17 cellular contexts compared by ENCODE assay signal in genomic region chr17:75082683-75083082, GRCh38. TPM values are rescaled to one million over a fixed set of nuclear protein-coding genes. Genes with fewer than 3 reads are reported as not detected.
DNase-seq lines count a peak whose midpoint lies in the region; ATAC-seq and TF ChIP-seq lines count a peak whose summit lies in the region.
"Had no signal": no experiment of that assay in that cellular context is flagged by ENCODE, and none has a peak within 500 bp of the region (broad histone marks: within the 10 kb centered on the region; RNA-seq: fewer than 3 reads in every experiment).

No MANE protein-coding gene starts in this region.

- H3K36me3 Mint-ChIP-seq in activated naive CD4-positive, alpha-beta T cell treated with anti-CD3 and anti-CD28 coated beads, Interleukin-2, amount 10 ng/mL, durations not matched to agents 7 days and 5 days: no peaks in the 10 kb centered on the region
- no peaks in the 10 kb centered on the region for H3K36me3 Mint-ChIP-seq in activated naive CD4-positive, alpha-beta T cell treated with anti-CD3 and anti-CD28 coated beads, Interleukin-2, amount 50 U/mL, for 72 hours
- H3K36me3 Mint-ChIP-seq in endothelial cell (ENCODE audit: low read depth, unreplicated experiment): no peaks in the 10 kb centered on the region
- H3K36me3 Mint-ChIP-seq: CD8-positive, alpha-beta memory T cell had no signal

- H3K27me3 Mint-ChIP-seq in activated naive CD4-positive, alpha-beta T cell treated with anti-CD3 and anti-CD28 coated beads, Interleukin-2, amount 10 ng/mL, durations not matched to agents 7 days and 5 days: peaks cover 35% of the 10 kb centered on the region
- peaks cover 6% of the 10 kb centered on the region for H3K27me3 Mint-ChIP-seq in endothelial cell (ENCODE audit: unreplicated experiment)

- no peak overlapping the region for H2BK120ac ChIP-seq in trophoblast cell (ENCODE audit: insufficient read depth, low read length, poor library complexity)

- no peak overlapping the region for H2AFZ ChIP-seq in trophoblast cell (ENCODE audit: insufficient read depth, low read length, poor library complexity)

- no peaks in the 10 kb centered on the region for H3K36me3 ChIP-seq in trophoblast cell (ENCODE audit: control insufficient read depth in 1 of 2, insufficient read depth in 2 of 2, low read length in 2 of 2)

- H2BK5ac ChIP-seq in trophoblast cell (ENCODE audit: low read depth, low read length, poor library complexity): no peak overlapping the region

- no peak overlapping the region for H3K27ac ChIP-seq in trophoblast cell (ENCODE audit: low read depth, low read length)
- H3K27ac ChIP-seq: 22Rv1, HL-60 had no signal

- H3K9me3 ChIP-seq in trophoblast cell (ENCODE audit: insufficient read depth, low read depth, low read length): no peaks in the 10 kb centered on the region

- no peak overlapping the region for H2AK5ac ChIP-seq in trophoblast cell (ENCODE audit: low read length)

- H3K79me2 ChIP-seq in trophoblast cell (ENCODE audit: control insufficient read depth, insufficient read depth, low read length, poor library complexity): peaks cover 3% of the 10 kb centered on the region

- H3K4me2 ChIP-seq in trophoblast cell (ENCODE audit: low read length): no peak overlapping the region

- peaks cover 29 to 42% of the 10 kb centered on the region in 2 experiments for H3K4me1 ChIP-seq in trophoblast cell (ENCODE audit: control insufficient read depth in 1 of 2, insufficient read depth in 2 of 2, low read length in 2 of 2)

- POLR2A ChIA-PET in HEK293T (lab: Yijun Ruan, JAX): no interaction called here

- peak overlapping the region; percentile 12 for H2BK12ac ChIP-seq in trophoblast cell (ENCODE audit: low read length)

- H3K27me3 ChIP-seq in trophoblast cell (ENCODE audit: insufficient read depth, low read length): no peaks in the 10 kb centered on the region

- H3K4me1 Mint-ChIP-seq in activated naive CD4-positive, alpha-beta T cell treated with anti-CD3 and anti-CD28 coated beads, Interleukin-2, amount 10 ng/mL, durations not matched to agents 7 days and 5 days: peaks cover 42% of the 10 kb centered on the region
- H3K4me1 Mint-ChIP-seq in endothelial cell (ENCODE audit: unreplicated experiment): peaks cover 22% of the 10 kb centered on the region

- H3K18ac ChIP-seq in trophoblast cell (ENCODE audit: low read length): no peak overlapping the region

- no CpG with 5 or more reads among the region's 6 CpGs for WGBS in trophoblast cell (ENCODE audit: extremely low coverage, insufficient coverage, insufficient read length)

- H3K27ac Mint-ChIP-seq in activated naive CD4-positive, alpha-beta T cell treated with anti-CD3 and anti-CD28 coated beads, Interleukin-2, amount 10 ng/mL, durations not matched to agents 7 days and 5 days: peak overlapping the region; percentile 22
- no peak overlapping the region for H3K27ac Mint-ChIP-seq in activated naive CD4-positive, alpha-beta T cell treated with anti-CD3 and anti-CD28 coated beads, Interleukin-2, amount 50 U/mL, for 72 hours
- H3K27ac Mint-ChIP-seq in endothelial cell (ENCODE audit: unreplicated experiment): peak overlapping the region; percentile 27

- H4K91ac ChIP-seq in trophoblast cell (ENCODE audit: low read depth, low read length): no peak overlapping the region

- no peak overlapping the region for H3K4ac ChIP-seq in trophoblast cell (ENCODE audit: low read depth, low read length)

- no peak overlapping the region for H3K14ac ChIP-seq in trophoblast cell (ENCODE audit: low read length)

- H4K12ac ChIP-seq in trophoblast cell (ENCODE audit: low read depth, low read length): no peak overlapping the region

- ATAC-seq in activated naive CD4-positive, alpha-beta T cell treated with anti-CD3 and anti-CD28 coated beads, Interleukin-2, amount 50 U/mL, for 72 hours: no peak
- ATAC-seq: PC-3, Right ventricle myocardium inferior had no signal

- no peak overlapping the region for H3K23ac ChIP-seq in trophoblast cell (ENCODE audit: low read length)

- H3K4me3 Mint-ChIP-seq in activated naive CD4-positive, alpha-beta T cell treated with anti-CD3 and anti-CD28 coated beads, Interleukin-2, amount 10 ng/mL, durations not matched to agents 7 days and 5 days: no peak overlapping the region
- peak overlapping the region; percentile 7 for H3K4me3 Mint-ChIP-seq in endothelial cell (ENCODE audit: unreplicated experiment)
- H3K4me3 Mint-ChIP-seq: CD8-positive, alpha-beta memory T cell had no signal

- TF ChIP-seq CTCF in endothelial cell (IDR thresholded peaks at IDR 0.05; ENCODE audit: unreplicated experiment): no peak

- no peak overlapping the region for H3K9ac ChIP-seq in trophoblast cell (ENCODE audit: low read length)

- H3K4me3 ChIP-seq in trophoblast cell (ENCODE audit: low read depth, low read length): no peak overlapping the region

- no peak overlapping the region for H4K8ac ChIP-seq in trophoblast cell (ENCODE audit: low read depth, low read length)

- no peaks in the 10 kb centered on the region for H3K9me3 Mint-ChIP-seq in activated naive CD4-positive, alpha-beta T cell treated with anti-CD3 and anti-CD28 coated beads, Interleukin-2, amount 10 ng/mL, durations not matched to agents 7 days and 5 days
- no peaks in the 10 kb centered on the region for H3K9me3 Mint-ChIP-seq in activated naive CD4-positive, alpha-beta T cell treated with anti-CD3 and anti-CD28 coated beads, Interleukin-2, amount 50 U/mL, for 72 hours
- H3K9me3 Mint-ChIP-seq in endothelial cell (ENCODE audit: unreplicated experiment): no peaks in the 10 kb centered on the region
- H3K9me3 Mint-ChIP-seq: CD8-positive, alpha-beta memory T cell had no signal

- peaks cover 21% of the 10 kb centered on the region for H3K79me1 ChIP-seq in trophoblast cell (ENCODE audit: low read length)

- DNase-seq in activated naive CD4-positive, alpha-beta T cell treated with anti-CD3 and anti-CD28 coated beads, Interleukin-2, amount 10 ng/mL, durations not matched to agents 7 days and 5 days: no peak
- DNase-seq in activated naive CD4-positive, alpha-beta T cell treated with anti-CD3 and anti-CD28 coated beads, Interleukin-2, amount 50 U/mL, for 72 hours (ENCODE audit: low spot score in 2 of 2): no peak
- DNase-seq in endothelial cell (ENCODE audit: low spot score) (no peak), trophoblast cell (peak; percentile 51 to 62), SK-N-DZ (ENCODE audit: low spot score) (no peak), HEK293T (ENCODE audit: extremely low spot score) (no peak)
- DNase-seq: CD8-positive, alpha-beta memory T cell; DMS 273 treated with DMSO at 0.1 percent for 48 hours; KG1; NCI-H1092 treated with DMSO at 0.1 percent for 48 hours; NCI-H1694; NCI-H748 treated with DMSO at 0.1 percent for 48 hours; PC-3 had no signal

- CTCF ChIA-PET in activated naive CD4-positive, alpha-beta T cell treated with anti-CD3 and anti-CD28 coated beads, Interleukin-2, amount 10 ng/mL, durations not matched to agents 7 days and 5 days (lab: Charles Lee): interaction anchor here (1.6 to 2.0 kb wide), 2 partner anchors 13 to 31 kb away, joined by 3 to 5 read pairs; no protein-coding TSS in a partner anchor
- CTCF ChIA-PET in HEK293T (lab: Yijun Ruan, JAX): no interaction called here

TF ChIP-seq in HEK293T, 16 proteins besides CTCF, POLR2A, EP300 and RAD21:
- TF ChIP-seq FOXM1 (IDR thresholded peaks at IDR 0.05; ENCODE audit: borderline replicate concordance): no peak
- no peak for TF ChIP-seq FOXA1 (IDR thresholded peaks at IDR 0.05)
- TF ChIP-seq ZNF384 (IDR thresholded peaks at IDR 0.05): no peak
- TF ChIP-seq BHLHE40 (IDR thresholded peaks at IDR 0.05; ENCODE audit: borderline replicate concordance): no peak
- TF ChIP-seq NFRKB (IDR thresholded peaks at IDR 0.05): no peak
- TF ChIP-seq CTBP1 (IDR thresholded peaks at IDR 0.05; ENCODE audit: borderline replicate concordance): no peak
- TF ChIP-seq LEF1 (IDR thresholded peaks at IDR 0.05; ENCODE audit: borderline replicate concordance): no peak

RNA-seq across cellular contexts. Expression of gene SLC16A5, which starts 5.1 kb away (rescaled TPM):
- 10 to 100 TPM in 1 of 2 donors, 1 to 10 TPM in 1; 6.0 to 10.9 TPM for total RNA-seq in activated naive CD4-positive, alpha-beta T cell treated with anti-CD3 and anti-CD28 coated beads, Interleukin-2, amount 50 U/mL, for 72 hours
- 50.9 TPM for total RNA-seq in endothelial cell (ENCODE audit: unreplicated experiment)
- polyA plus RNA-seq in trophoblast cell (2013): 18.8 and 19.2 TPM in 2 replicates
- polyA plus RNA-seq in SK-N-DZ (2014; cell fraction: cytosol; rRNA removed): not detected in 2 replicates
- polyA plus RNA-seq in SK-N-DZ (2014; cell fraction: nucleus; rRNA removed): 0.72 and 3.3 TPM in 2 replicates
- total RNA-seq: Daoy had no signal

RNA-seq across cellular contexts. Expression of gene ARMC7, which starts 27.1 kb away (rescaled TPM):
- 1 to 10 TPM; 7.0 to 9.9 TPM for total RNA-seq in activated naive CD4-positive, alpha-beta T cell treated with anti-CD3 and anti-CD28 coated beads, Interleukin-2, amount 50 U/mL, for 72 hours
- 43.4 TPM for total RNA-seq in endothelial cell (ENCODE audit: unreplicated experiment)
- 8.6 and 8.7 TPM in 2 replicates for polyA plus RNA-seq in trophoblast cell (2013)
- polyA plus RNA-seq in SK-N-DZ (2014; cell fraction: cytosol; rRNA removed): 4.0 and 7.4 TPM in 2 replicates
- polyA plus RNA-seq in SK-N-DZ (2014; cell fraction: nucleus; rRNA removed): 2.3 and 3.0 TPM in 2 replicates

RNA-seq across cellular contexts. Expression of gene KCTD2, which starts 35.7 kb away (rescaled TPM):
- total RNA-seq in activated naive CD4-positive, alpha-beta T cell treated with anti-CD3 and anti-CD28 coated beads, Interleukin-2, amount 50 U/mL, for 72 hours: 10 to 100 TPM; 17.4 to 19.4 TPM
- total RNA-seq in endothelial cell (ENCODE audit: unreplicated experiment): 33.5 TPM
- polyA plus RNA-seq in trophoblast cell (2013): 17.4 and 18.4 TPM in 2 replicates
- polyA plus RNA-seq in SK-N-DZ (2014; cell fraction: cytosol; rRNA removed): 27.4 and 27.6 TPM in 2 replicates
- polyA plus RNA-seq in SK-N-DZ (2014; cell fraction: nucleus; rRNA removed): 21.8 and 22.6 TPM in 2 replicates

RNA-seq across cellular contexts. Expression of gene ATP5PD, which starts 35.9 kb away (rescaled TPM):
- total RNA-seq in activated naive CD4-positive, alpha-beta T cell treated with anti-CD3 and anti-CD28 coated beads, Interleukin-2, amount 50 U/mL, for 72 hours: 100 to 1,000 TPM; 193 to 218 TPM
- total RNA-seq in endothelial cell (ENCODE audit: unreplicated experiment): 179 TPM
- 250 and 260 TPM in 2 replicates for polyA plus RNA-seq in trophoblast cell (2013)
- polyA plus RNA-seq in SK-N-DZ (2014; cell fraction: cytosol; rRNA removed): 372 and 412 TPM in 2 replicates
- 318 and 350 TPM in 2 replicates for polyA plus RNA-seq in SK-N-DZ (2014; cell fraction: nucleus; rRNA removed)

RNA-seq across cellular contexts. Expression of gene NT5C, which starts 48.9 kb away (rescaled TPM):
- 10 to 100 TPM; 51.7 to 52.8 TPM for total RNA-seq in activated naive CD4-positive, alpha-beta T cell treated with anti-CD3 and anti-CD28 coated beads, Interleukin-2, amount 50 U/mL, for 72 hours
- total RNA-seq in endothelial cell (ENCODE audit: unreplicated experiment): 13.5 TPM
- 45.3 and 47.2 TPM in 2 replicates for polyA plus RNA-seq in trophoblast cell (2013)
- 134 and 151 TPM in 2 replicates for polyA plus RNA-seq in SK-N-DZ (2014; cell fraction: cytosol; rRNA removed)
- polyA plus RNA-seq in SK-N-DZ (2014; cell fraction: nucleus; rRNA removed): 591 and 629 TPM in 2 replicates

Comparison
In these comparisons a context has a peak if more than half of its experiments do, and no peak if none do; other contexts are left out.
1. H3K27ac Mint-ChIP-seq: peak in activated naive CD4-positive, alpha-beta T cell treated with anti-CD3 and anti-CD28 coated beads, Interleukin-2, amount 10 ng/mL, durations not matched to agents 7 days and 5 days (single experiment) and endothelial cell (single experiment); none in activated naive CD4-positive, alpha-beta T cell treated with anti-CD3 and anti-CD28 coated beads, Interleukin-2, amount 50 U/mL, for 72 hours (0 of 2).
2. DNase-seq: peak in trophoblast cell (2 of 2); none in activated naive CD4-positive, alpha-beta T cell treated with anti-CD3 and anti-CD28 coated beads, Interleukin-2, amount 10 ng/mL, durations not matched to agents 7 days and 5 days (single experiment), activated naive CD4-positive, alpha-beta T cell treated with anti-CD3 and anti-CD28 coated beads, Interleukin-2, amount 50 U/mL, for 72 hours (0 of 2), endothelial cell (single experiment), SK-N-DZ (single experiment) and HEK293T (single experiment).